ENCODE assay signal across 8 cellular contexts in genomic region chr12:77062846-77063461, GRCh38. TPM values are rescaled to one million over a fixed set of nuclear protein-coding genes. Genes with fewer than 3 reads are reported as not detected.
A peak's percentile ranks its signal among the peaks of the same experiment; 100 is the strongest.
DNase-seq lines count a peak whose midpoint lies in the region; ATAC-seq, FAIRE-seq and TF ChIP-seq lines count a peak whose summit lies in the region.

No MANE protein-coding gene starts in this region.

- TF ChIP-seq POLR2A in GM12892 (IDR thresholded peaks at IDR 0.05; ENCODE audit: low read depth, low read length), result peak; percentile 68; the same call in 1 of the 2 replicates

- peak; percentile 93 for FAIRE-seq in GM12892 (lab: Jason Lieb, UNC)

- DNase-seq in GM12892 (ENCODE audit: insufficient read length) (no peak), M059J (ENCODE audit: low read depth) (peak; percentile 89), foreskin fibroblast (peak; percentile 49 to 75), C1 segment of cervical spinal cord (lab: John Stamatoyannopoulos, UW) (no peak), NCI-H82 (lab: John Stamatoyannopoulos, UW) (no peak), NCI-H2196 (lab: John Stamatoyannopoulos, UW; ENCODE audit: unreplicated experiment) (no peak)
- DNase-seq in central memory CD4-positive, alpha-beta T cell, result no peak

- ATAC-seq in GM21737 (IDR thresholded peaks at IDR 0.05; ENCODE audit: unreplicated experiment), result peak; percentile 29

- peak overlapping the region; percentile 15 to 74 for H3K4me3 ChIP-seq in foreskin fibroblast (ENCODE audit: low read depth in 1 of 2, low read length in 2 of 2)

- TF ChIP-seq CTCF in foreskin fibroblast (IDR thresholded peaks at IDR 0.05; ENCODE audit: low read depth, low read length), result no peak

RNA-seq across cellular contexts. Expression of gene E2F7, which starts 2.4 kb away (rescaled TPM):
- 13.0 TPM for polyA plus RNA-seq in GM12892 (2012; ENCODE audit: missing spikeins)
- 27.4 and 36.7 TPM in 2 replicates for total RNA-seq in M059J (2014; rRNA removed; shearing (Covaris generic))

Comparison
In these comparisons a context has a peak if more than half of its experiments do, and no peak if none do; other contexts are left out.
1. DNase-seq: peak in M059J (single experiment) and foreskin fibroblast (2 of 2); none in GM12892 (single experiment), central memory CD4-positive, alpha-beta T cell (single experiment), C1 segment of cervical spinal cord (0 of 14), NCI-H82 (single experiment) and NCI-H2196 (single experiment).